In the genomic region with DNA sequence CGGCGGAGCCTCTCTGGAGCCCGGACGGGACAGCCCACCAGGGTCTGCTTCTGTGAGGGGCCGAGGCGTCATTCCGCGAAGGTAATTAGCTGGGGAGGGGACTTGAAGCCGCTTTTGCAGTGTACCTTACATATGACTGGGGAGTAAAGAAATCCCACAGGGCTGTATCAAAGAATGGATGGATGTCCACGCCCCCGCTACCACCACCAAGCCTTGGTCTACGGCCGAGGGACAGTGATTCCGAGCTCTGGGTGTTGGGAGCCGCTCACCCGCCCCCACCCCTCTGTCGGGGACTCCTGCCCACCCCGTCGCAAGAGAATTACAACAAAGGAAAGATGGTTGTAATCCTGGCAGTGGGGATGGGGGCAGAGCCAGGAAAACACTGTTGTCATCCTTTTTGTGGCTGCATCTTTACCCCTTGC, we compare ENCODE assay signal across 8 cellular contexts. TPM values are rescaled to one million over a fixed set of nuclear protein-coding genes. Genes with fewer than 3 reads are reported as not detected.
DNase-seq lines count a peak whose midpoint lies in the region; ATAC-seq, FAIRE-seq and TF ChIP-seq lines count a peak whose summit lies in the region.

No MANE protein-coding gene starts in this region.

- no peak for FAIRE-seq in urothelium cell line (lab: Jason Lieb, UNC)

- no peak overlapping the region for H3K27ac ChIP-seq in PC-3 (ENCODE audit: low read length)
- peak overlapping the region; percentile 80 for H3K27ac ChIP-seq in duodenal mucosa (ENCODE audit: low read depth, low read length)

- no peak overlapping the region for H3K9ac ChIP-seq in PC-3 (ENCODE audit: low read length)
- H3K9ac ChIP-seq in duodenal mucosa (ENCODE audit: low read depth in 1 of 2, low read length in 2 of 2): peak overlapping the region; percentile 87 to 98

- H3K36me3 ChIP-seq in PC-3 (ENCODE audit: low read depth, low read length) (no peaks in the 10 kb centered on the region), duodenal mucosa (ENCODE audit: control insufficient read depth in 1 of 2, insufficient read depth in 2 of 2, low read length in 2 of 2) (no peaks in the 10 kb centered on the region)

- CTCF ChIA-PET in activated naive CD4-positive, alpha-beta T cell treated with anti-CD3 and anti-CD28 coated beads, Interleukin-2, amount 10 ng/mL, durations not matched to agents 7 days and 5 days (lab: Charles Lee): interaction anchor here (1.6 to 2.2 kb wide), 2 partner anchors 76 to 80 kb away, joined by 6 to 13 read pairs; a partner anchor contains a TSS
- CTCF ChIA-PET in PC-3 (lab: Charles Lee): no interaction called here

- peaks cover 10% of the 10 kb centered on the region for H3K36me3 Mint-ChIP-seq in activated naive CD4-positive, alpha-beta T cell treated with anti-CD3 and anti-CD28 coated beads, Interleukin-2, amount 10 ng/mL, durations not matched to agents 7 days and 5 days
- no peaks in the 10 kb centered on the region for H3K36me3 Mint-ChIP-seq in memory B cell

- no peaks in the 10 kb centered on the region for H3F3A ChIP-seq in PC-3 (ENCODE audit: low read length, unreplicated experiment)

- BruUV-seq in PC-3 (replicated peaks; lab: Mats Ljungman, UMichigan): no TSS peak

- no peak for DNase-seq in activated naive CD4-positive, alpha-beta T cell treated with anti-CD3 and anti-CD28 coated beads, Interleukin-2, amount 10 ng/mL, durations not matched to agents 7 days and 5 days
- no peak for DNase-seq in activated naive CD4-positive, alpha-beta T cell treated with anti-CD3 and anti-CD28 coated beads, Interleukin-2, amount 50 U/mL, for 16 hours
- no peak for DNase-seq in PC-3
- DNase-seq in memory B cell (ENCODE audit: low spot score in 2 of 2): no peak
- DNase-seq in urothelium cell line (ENCODE audit: low spot score): peak; percentile 40

- TF ChIP-seq CTCF in PC-3 (conservative IDR thresholded peaks at IDR 0.05; ENCODE audit: low read depth, low read length): no peak

- peak; percentile 2 for ATAC-seq in HG02870 (IDR thresholded peaks at IDR 0.05; ENCODE audit: unreplicated experiment)
- no peak for ATAC-seq in PC-3
- no peak for ATAC-seq in memory B cell (ENCODE audit: low read depth)
- ATAC-seq in esophagus mucosa: no peak

- H2AFZ ChIP-seq in PC-3 (ENCODE audit: low read length): peak overlapping the region; percentile 95

- no peak overlapping the region for H3K4me3 ChIP-seq in PC-3 (ENCODE audit: low read length)
- H3K4me3 ChIP-seq in duodenal mucosa (ENCODE audit: low read depth in 1 of 2, low read length in 2 of 2): peak overlapping the region; percentile 85 to 95

- H3K4me1 Mint-ChIP-seq in activated naive CD4-positive, alpha-beta T cell treated with anti-CD3 and anti-CD28 coated beads, Interleukin-2, amount 10 ng/mL, durations not matched to agents 7 days and 5 days: peaks cover 35% of the 10 kb centered on the region
- H3K4me1 Mint-ChIP-seq in memory B cell: peaks cover 25% of the 10 kb centered on the region

- H3K9me3 Mint-ChIP-seq in activated naive CD4-positive, alpha-beta T cell treated with anti-CD3 and anti-CD28 coated beads, Interleukin-2, amount 10 ng/mL, durations not matched to agents 7 days and 5 days: no peaks in the 10 kb centered on the region
- H3K9me3 Mint-ChIP-seq in memory B cell: no peaks in the 10 kb centered on the region

- peaks cover 39% of the 10 kb centered on the region for H3K79me2 ChIP-seq in PC-3 (ENCODE audit: low read length)

- no peaks in the 10 kb centered on the region for H3K27me3 Mint-ChIP-seq in activated naive CD4-positive, alpha-beta T cell treated with anti-CD3 and anti-CD28 coated beads, Interleukin-2, amount 10 ng/mL, durations not matched to agents 7 days and 5 days
- H3K27me3 Mint-ChIP-seq in memory B cell: no peaks in the 10 kb centered on the region

- POLR2A ChIA-PET in PC-3 (lab: Charles Lee; ENCODE audit: unreplicated experiment): interaction anchor here (0.6 to 0.7 kb wide), 3 partner anchors 24 to 94 kb away, joined by 3 to 4 read pairs (median 3); no protein-coding TSS in a partner anchor

- peak overlapping the region; percentile 92 for H3K4me3 Mint-ChIP-seq in activated naive CD4-positive, alpha-beta T cell treated with anti-CD3 and anti-CD28 coated beads, Interleukin-2, amount 10 ng/mL, durations not matched to agents 7 days and 5 days
- H3K4me3 Mint-ChIP-seq in memory B cell: peak overlapping the region; percentile 94

- H3K4me2 ChIP-seq in PC-3 (ENCODE audit: low read length): peak overlapping the region; percentile 77

- H4K20me1 ChIP-seq in PC-3 (ENCODE audit: low read length): peaks cover 25% of the 10 kb centered on the region

- no peaks in the 10 kb centered on the region for H3K27me3 ChIP-seq in PC-3 (ENCODE audit: low read length)
- H3K27me3 ChIP-seq in duodenal mucosa (ENCODE audit: control insufficient read depth in 1 of 2, insufficient read depth in 2 of 2, low read length in 2 of 2): no peaks in the 10 kb centered on the region

- H3K27ac Mint-ChIP-seq in activated naive CD4-positive, alpha-beta T cell treated with anti-CD3 and anti-CD28 coated beads, Interleukin-2, amount 10 ng/mL, durations not matched to agents 7 days and 5 days: peak overlapping the region; percentile 94
- peak overlapping the region; percentile 93 for H3K27ac Mint-ChIP-seq in memory B cell

- H3K9me2 ChIP-seq in PC-3 (replicated peaks; ENCODE audit: low read length): no peaks in the 10 kb centered on the region

- H3K4me1 ChIP-seq in PC-3 (ENCODE audit: insufficient read depth, low read length) (peaks cover 30% of the 10 kb centered on the region), duodenal mucosa (ENCODE audit: control insufficient read depth in 1 of 2, insufficient read depth in 2 of 2, low read length in 2 of 2) (peaks cover 12 to 38% of the 10 kb centered on the region in 2 donors)

- no peaks in the 10 kb centered on the region for H3K9me3 ChIP-seq in PC-3 (ENCODE audit: low read length)
- no peaks in the 10 kb centered on the region for H3K9me3 ChIP-seq in duodenal mucosa (ENCODE audit: control insufficient read depth in 1 of 2, low read length in 2 of 2)

- intact Hi-C loops in PC-3 (cut with micrococcal nuclease): loop anchor here (2.0 kb wide), 1 partner anchor 81 kb away; a partner anchor contains a TSS

RNA-seq across cellular contexts. Expression of a gene that starts 0.8 kb away (rescaled TPM):
- total RNA-seq in PC-3 (2014; rRNA removed) (2.5 and 3.1 TPM in 2 replicates), esophagus mucosa (3.8 TPM)
